ENCODE assay signal across 3 cellular contexts in the genomic region with DNA sequence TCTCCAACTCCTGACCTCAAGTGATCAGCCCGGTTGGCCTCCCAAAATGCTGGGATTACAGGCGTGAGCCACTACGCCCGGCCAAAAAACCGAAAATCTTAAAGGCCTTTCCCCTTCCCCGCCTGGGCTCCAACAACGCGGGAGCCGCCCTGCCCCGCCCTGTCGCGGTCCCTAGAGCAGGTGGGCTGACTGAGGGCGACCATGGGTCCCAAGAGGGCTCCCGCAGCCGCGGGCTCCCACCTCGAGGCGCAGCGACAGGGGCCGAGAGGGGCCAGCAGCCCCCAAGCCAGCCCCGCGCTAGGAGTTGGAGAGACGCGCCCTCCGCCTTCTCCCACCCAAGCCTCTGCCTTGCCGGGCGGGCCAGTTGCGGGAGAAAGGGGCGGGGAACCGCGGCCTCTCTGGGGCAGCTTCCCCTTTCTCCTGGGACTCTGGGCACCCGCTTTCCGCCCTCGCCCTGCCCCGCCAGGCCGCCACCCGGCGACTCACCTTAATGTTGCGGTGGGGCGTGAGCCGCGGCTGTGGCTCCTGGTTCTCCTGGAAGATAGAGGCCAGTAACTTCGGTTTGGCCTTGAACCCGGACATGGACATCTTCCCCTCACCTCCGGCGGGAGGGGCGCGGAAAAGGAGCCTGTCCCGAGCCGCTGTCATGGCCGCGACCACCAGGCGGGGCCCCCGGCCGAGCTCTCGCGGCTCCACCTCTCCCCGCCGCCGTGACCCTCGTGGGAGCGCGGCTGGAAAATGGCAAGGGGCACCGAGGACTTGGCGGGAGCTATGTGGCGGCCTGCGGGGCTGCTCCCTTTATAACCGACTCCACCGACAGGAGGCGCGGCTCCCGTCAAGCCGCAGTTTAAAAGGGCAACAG. TPM values are rescaled to one million over a fixed set of nuclear protein-coding genes. Genes with fewer than 3 reads are reported as not detected.
"Had no signal": no experiment of that assay in that cellular context is flagged by ENCODE, and none has a peak within 500 bp of the region (broad histone marks: within the 10 kb centered on the region; RNA-seq: fewer than 3 reads in every experiment).

No MANE protein-coding gene starts in this region.

RNA-seq across cellular contexts. Expression of gene GOLGA8O, which starts 21.1 kb away (rescaled TPM):
- total RNA-seq: glomerular endothelial cell had no signal
- polyA plus RNA-seq: smooth muscle cell had no signal

RNA-seq across cellular contexts. Expression of gene GOLGA8K, which starts 31.2 kb away (rescaled TPM):
- total RNA-seq: epithelial cell of proximal tubule, smooth muscle cell had no signal
- polyA plus RNA-seq: smooth muscle cell had no signal
